ENCODE assay signal across 1 cellular context in the genomic region with DNA sequence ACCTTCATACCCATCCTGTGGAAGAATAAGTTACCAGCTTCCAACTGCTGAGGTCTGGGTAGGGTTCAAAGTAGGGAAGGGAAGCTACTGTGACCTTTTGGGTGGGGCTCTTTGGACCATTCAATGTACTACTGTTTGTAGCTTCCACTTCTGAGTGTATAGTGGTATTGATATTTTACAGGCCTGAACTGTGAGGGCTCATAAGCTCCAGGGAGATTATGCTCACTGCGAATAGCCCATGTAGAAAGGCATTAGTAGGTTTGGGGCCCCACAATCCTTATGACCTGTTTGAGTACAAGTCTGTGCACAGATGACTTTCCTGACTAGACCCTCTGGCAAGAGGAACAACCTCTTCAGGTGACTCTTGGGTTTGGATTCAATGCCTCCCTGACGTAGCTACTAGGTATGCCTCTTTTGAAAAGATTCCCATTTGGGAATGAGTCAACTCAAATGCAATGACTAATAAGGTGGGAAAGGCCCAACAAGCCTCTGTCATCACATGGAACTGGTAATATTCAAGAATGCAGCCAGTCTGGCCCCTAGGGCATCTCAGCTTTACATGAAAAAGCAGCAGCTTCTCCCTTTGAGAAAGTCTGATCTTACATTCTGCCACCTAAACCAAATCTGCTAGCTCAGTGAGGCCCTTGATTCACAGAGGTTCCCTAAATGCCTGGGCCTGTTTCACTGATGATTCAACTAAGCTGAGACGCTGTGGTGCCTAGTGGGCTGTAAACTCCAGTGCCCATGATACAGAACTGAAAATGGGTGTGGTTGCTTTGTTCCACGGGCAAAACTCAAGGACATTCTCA.
TF ChIP-seq lines count a peak whose summit lies in the region.

No MANE protein-coding gene starts in this region.

TF ChIP-seq in endothelial cell of umbilical vein, 7 proteins besides CTCF, POLR2A, EP300 and RAD21 (continued from another document):
- TF ChIP-seq EZH2 (IDR thresholded peaks at IDR 0.05; ENCODE audit: borderline replicate concordance, low read depth, low read length, severe bottlenecking) (no peak), POLR2AphosphoS5 (IDR thresholded peaks at IDR 0.05; ENCODE audit: insufficient read depth, low read depth, low read length) (no peak), FOS (IDR thresholded peaks at IDR 0.05; ENCODE audit: borderline replicate concordance, insufficient read depth, low read length) (peak; percentile 19)
- TF ChIP-seq, protein P1, sequence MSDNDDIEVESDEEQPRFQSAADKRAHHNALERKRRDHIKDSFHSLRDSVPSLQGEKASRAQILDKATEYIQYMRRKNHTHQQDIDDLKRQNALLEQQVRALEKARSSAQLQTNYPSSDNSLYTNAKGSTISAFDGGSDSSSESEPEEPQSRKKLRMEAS (IDR thresholded peaks at IDR 0.05; ENCODE audit: insufficient read depth, insufficient read length): no peak
TF ChIP-seq in endothelial cell of umbilical vein: peak in this region for 1.
